Comparison of ENCODE assay signal across 1 cellular context in genomic region chr19:40744554-40745401, GRCh38.
TF ChIP-seq lines count a peak whose summit lies in the region.

No MANE protein-coding gene starts in this region.

TF ChIP-seq in HEK293, 187 proteins besides CTCF, POLR2A, EP300 and RAD21 (continued from another document):
- no peak for TF ChIP-seq ZNF398 (tag by site-specific recombination; IDR thresholded peaks at IDR 0.05)
- no peak for TF ChIP-seq INSM2 (tag by site-specific recombination; IDR thresholded peaks at IDR 0.05)
- no peak for TF ChIP-seq ZFP69B (tag by site-specific recombination; IDR thresholded peaks at IDR 0.05)
- no peak for TF ChIP-seq ZNF394 (tag by site-specific recombination; IDR thresholded peaks at IDR 0.05; ENCODE audit: borderline replicate concordance)
- no peak for TF ChIP-seq ZSCAN16 (tag by site-specific recombination; IDR thresholded peaks at IDR 0.05)
- TF ChIP-seq ZNF350 (tag by site-specific recombination; IDR thresholded peaks at IDR 0.05), result no peak
- TF ChIP-seq AEBP2 (tag by site-specific recombination; IDR thresholded peaks at IDR 0.05; ENCODE audit: borderline replicate concordance), result no peak
- TF ChIP-seq KLF7 (tag by site-specific recombination; IDR thresholded peaks at IDR 0.05; ENCODE audit: borderline replicate concordance), result no peak
- 0 out of 2 replicates have a peak, but pooled peaks have one; percentile 26 for TF ChIP-seq WT1 (tag by site-specific recombination; IDR thresholded peaks at IDR 0.05)
- TF ChIP-seq SP3 (tag by site-specific recombination; IDR thresholded peaks at IDR 0.05), result no peak
- no peak for TF ChIP-seq ZNF266 (tag by site-specific recombination; IDR thresholded peaks at IDR 0.05; ENCODE audit: low read depth)
- no peak for TF ChIP-seq PATZ1 (tag by site-specific recombination; IDR thresholded peaks at IDR 0.05)
- no peak for TF ChIP-seq ZNF223 (tag by site-specific recombination; IDR thresholded peaks at IDR 0.05)
- peak; percentile 52 for TF ChIP-seq ZBTB17 (tag by site-specific recombination; IDR thresholded peaks at IDR 0.05)
- TF ChIP-seq ZXDB (tag by site-specific recombination; IDR thresholded peaks at IDR 0.05), result no peak
- TF ChIP-seq ZNF621 (tag by site-specific recombination; IDR thresholded peaks at IDR 0.05), result no peak
- no peak for TF ChIP-seq ZNF133 (tag by site-specific recombination; IDR thresholded peaks at IDR 0.05)
- TF ChIP-seq ZNF600 (tag by site-specific recombination; IDR thresholded peaks at IDR 0.05), result peak; percentile 68
- no peak for TF ChIP-seq ZNF776 (tag by site-specific recombination; IDR thresholded peaks at IDR 0.05; ENCODE audit: borderline replicate concordance)
- TF ChIP-seq ZNF292 (tag by site-specific recombination; IDR thresholded peaks at IDR 0.05; ENCODE audit: borderline replicate concordance, low read depth), result no peak
- TF ChIP-seq KLF1 (tag by site-specific recombination; IDR thresholded peaks at IDR 0.05), result no peak
- TF ChIP-seq ELK4 (IDR thresholded peaks at IDR 0.05; ENCODE audit: borderline replicate concordance, low read depth, low read length), result no peak
- peak; percentile 24; the same call in 1 of the 2 replicates for TF ChIP-seq ZIC2 (tag by site-specific recombination; IDR thresholded peaks at IDR 0.05)
- TF ChIP-seq HIC1 (tag by site-specific recombination; IDR thresholded peaks at IDR 0.05), result no peak
- no peak for TF ChIP-seq ZBTB1 (tag by site-specific recombination; IDR thresholded peaks at IDR 0.05)
- no peak for TF ChIP-seq KLF16 (tag by site-specific recombination; IDR thresholded peaks at IDR 0.05)
- no peak for TF ChIP-seq ZNF19 (tag by site-specific recombination; IDR thresholded peaks at IDR 0.05; ENCODE audit: low read depth)
- no peak for TF ChIP-seq ZNF354C (tag by site-specific recombination; IDR thresholded peaks at IDR 0.05; ENCODE audit: borderline replicate concordance, low read depth)
